In genomic region chr4:41418444-41418843, GRCh38 we compare ENCODE assay signal across 12 cellular contexts.
DNase-seq lines count a peak whose midpoint lies in the region; ATAC-seq, FAIRE-seq and TF ChIP-seq lines count a peak whose summit lies in the region.
"Had no signal": no experiment of that assay in that cellular context is flagged by ENCODE, and none has a peak within 500 bp of the region (broad histone marks: within the 10 kb centered on the region; RNA-seq: fewer than 3 reads in every experiment).

No MANE protein-coding gene starts in this region.

- ATAC-seq in WTC11 (peak; percentile 63), HG03280 (IDR thresholded peaks at IDR 0.05; ENCODE audit: unreplicated experiment) (no peak)

- no peak for FAIRE-seq in HTR-8/SVneo (lab: Jason Lieb, UNC)

- POLR2A ChIA-PET in WTC11 (lab: Charles Lee), result interaction anchor here (0.6 kb wide), 1 partner anchor 1601 kb away, joined by 4 read pairs; no protein-coding TSS in a partner anchor

- no peaks in the 10 kb centered on the region for H3K36me3 Mint-ChIP-seq in WTC11
- H3K36me3 Mint-ChIP-seq in activated naive CD8-positive, alpha-beta T cell treated with anti-CD3 and anti-CD28 coated beads for 36 hours, result no peaks in the 10 kb centered on the region

- intact Hi-C loops in head of caudate nucleus (cut with DNase I), result no loop called here

- no peaks in the 10 kb centered on the region; the same call in 1 of the 2 replicates for H3K27me3 Mint-ChIP-seq in WTC11 (ENCODE audit: low read depth)
- peaks cover 6% of the 10 kb centered on the region for H3K27me3 Mint-ChIP-seq in activated naive CD8-positive, alpha-beta T cell treated with anti-CD3 and anti-CD28 coated beads for 36 hours

- H3K4me1 Mint-ChIP-seq in WTC11, result peaks cover 4% of the 10 kb centered on the region; the same call in 1 of the 2 replicates
- H3K4me1 Mint-ChIP-seq in activated naive CD8-positive, alpha-beta T cell treated with anti-CD3 and anti-CD28 coated beads for 36 hours, result no peaks in the 10 kb centered on the region

- CTCF ChIA-PET in WTC11 (lab: Charles Lee), result no interaction called here

- no peak overlapping the region for H3K4me3 Mint-ChIP-seq in WTC11
- H3K4me3 Mint-ChIP-seq in activated naive CD8-positive, alpha-beta T cell treated with anti-CD3 and anti-CD28 coated beads for 36 hours, result no peak overlapping the region

- H3K27ac Mint-ChIP-seq in WTC11, result peak overlapping the region; percentile 35; the same call in 1 of the 2 replicates
- H3K27ac Mint-ChIP-seq in activated naive CD8-positive, alpha-beta T cell treated with anti-CD3 and anti-CD28 coated beads for 36 hours, result no peak overlapping the region

- DNase-seq in AG08396 (ENCODE audit: low spot score) (peak; percentile 21), WTC11 (ENCODE audit: low spot score) (peak; percentile 27), head of caudate nucleus (peak in 41 of 42 donors; percentile 14 to 76 (median 40)), nucleus accumbens (lab: John Stamatoyannopoulos, UW) (peak in 32 of 56 donors; percentile 13 to 75 (median 37)), T1000 (lab: John Stamatoyannopoulos, UW) (no peak), HTR-8/SVneo (ENCODE audit: insufficient read length, low spot score) (no peak)
- no peak for DNase-seq in activated naive CD8-positive, alpha-beta T cell treated with anti-CD3 and anti-CD28 coated beads for 36 hours
- DNase-seq: activated T-cell treated with anti-CD3 and anti-CD28 coated beads, Interleukin-2, amount 50 U/mL, for 1 hour; AML-193; esophagus squamous epithelium; NCI-H1694 had no signal

- TF ChIP-seq CTCF in WTC11 (IDR thresholded peaks at IDR 0.05), result no peak

- no peaks in the 10 kb centered on the region for H3K9me3 Mint-ChIP-seq in WTC11
- H3K9me3 Mint-ChIP-seq in activated naive CD8-positive, alpha-beta T cell treated with anti-CD3 and anti-CD28 coated beads for 36 hours, result no peaks in the 10 kb centered on the region

TF ChIP-seq in WTC11, 78 proteins besides CTCF, POLR2A, EP300 and RAD21:
- TF ChIP-seq USF1 (CRISPR knock-in tag; IDR thresholded peaks at IDR 0.05), result no peak
- TF ChIP-seq ATF3 (CRISPR knock-in tag; conservative IDR thresholded peaks at IDR 0.05), result no peak
- TF ChIP-seq MLX (CRISPR knock-in tag; IDR thresholded peaks at IDR 0.05), result no peak
- no peak for TF ChIP-seq ZNF425 (CRISPR knock-in tag; conservative IDR thresholded peaks at IDR 0.05)
- TF ChIP-seq GRHL2 (CRISPR knock-in tag; IDR thresholded peaks at IDR 0.05; ENCODE audit: insufficient replicate concordance, severe bottlenecking), result no peak

Comparison
In these comparisons a context has a peak if more than half of its experiments do, and no peak if none do; other contexts are left out.
1. DNase-seq: peak in AG08396 (single experiment), WTC11 (single experiment), head of caudate nucleus (41 of 42) and nucleus accumbens (32 of 56); none in activated naive CD8-positive, alpha-beta T cell treated with anti-CD3 and anti-CD28 coated beads for 36 hours (single experiment), T1000 (single experiment) and HTR-8/SVneo (single experiment).